Comparison of ENCODE assay signal across 9 cellular contexts in the genomic region with DNA sequence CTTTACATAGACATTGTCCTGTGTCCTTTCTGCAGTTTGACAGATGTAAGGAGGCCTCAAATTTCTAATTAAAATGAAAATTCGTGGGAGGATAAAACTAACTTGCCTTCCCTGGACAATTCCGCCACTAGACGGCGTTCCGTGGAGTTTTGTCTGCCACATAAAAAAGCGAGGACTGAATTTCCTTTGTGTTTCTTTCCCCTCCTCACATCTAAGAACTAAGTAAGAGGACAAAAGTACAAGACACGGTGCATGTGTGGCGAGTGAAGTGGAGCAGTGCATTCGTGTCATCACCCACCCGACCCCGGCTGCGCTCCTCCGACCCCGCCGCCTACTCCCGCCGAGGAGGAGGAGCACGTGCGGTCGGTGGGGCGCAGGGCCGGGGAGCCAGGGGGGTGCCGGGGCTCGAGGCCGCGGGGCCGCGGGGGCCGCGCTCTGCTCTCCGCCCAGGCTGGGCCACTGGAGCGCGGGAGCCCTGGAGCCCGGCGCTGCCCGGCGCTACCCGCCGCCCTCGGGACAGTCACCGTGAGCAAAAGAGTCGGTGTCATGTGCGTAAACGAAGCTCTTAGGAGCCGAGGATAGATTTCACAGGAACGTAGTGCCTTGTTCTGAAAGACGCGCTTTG. TPM values are rescaled to one million over a fixed set of nuclear protein-coding genes. Genes with fewer than 3 reads are reported as not detected.
DNase-seq lines count a peak whose midpoint lies in the region; ATAC-seq, FAIRE-seq and TF ChIP-seq lines count a peak whose summit lies in the region.
"Had no signal": no experiment of that assay in that cellular context is flagged by ENCODE, and none has a peak within 500 bp of the region (broad histone marks: within the 10 kb centered on the region; RNA-seq: fewer than 3 reads in every experiment).

No MANE protein-coding gene starts in this region.

- H3K36me3 ChIP-seq in fibroblast of lung (ENCODE audit: control insufficient read depth, insufficient read depth, low read length) (no peaks in the 10 kb centered on the region), rectal smooth muscle tissue (ENCODE audit: control insufficient read depth, insufficient read depth, low read length) (no peaks in the 10 kb centered on the region)

- H3K4me2 ChIP-seq in fibroblast of lung (ENCODE audit: extremely low read depth, insufficient read depth, low read length) = peak overlapping the region; percentile 65

- H3K79me2 ChIP-seq in fibroblast of lung (ENCODE audit: control insufficient read depth, insufficient read depth, low read length) = no peaks in the 10 kb centered on the region

- H3K27me3 ChIP-seq in fibroblast of lung (ENCODE audit: control insufficient read depth, insufficient read depth, low read length) (peaks cover 62% of the 10 kb centered on the region), rectal smooth muscle tissue (ENCODE audit: control insufficient read depth, insufficient read depth, low read length) (peaks cover 54% of the 10 kb centered on the region)

- H3K27ac ChIP-seq in fibroblast of lung (ENCODE audit: insufficient read depth, low read length) (no peak overlapping the region), rectal smooth muscle tissue (ENCODE audit: low read depth, low read length) (no peak overlapping the region)

- H3K9ac ChIP-seq in fibroblast of lung (ENCODE audit: insufficient read depth, low read length) = no peak overlapping the region
- no peak overlapping the region for H3K9ac ChIP-seq in rectal smooth muscle tissue (ENCODE audit: low read length)

- H3K4me1 ChIP-seq in fibroblast of lung (ENCODE audit: control insufficient read depth, extremely low read depth, insufficient read depth, low read length) (no peaks in the 10 kb centered on the region), rectal smooth muscle tissue (ENCODE audit: control insufficient read depth, insufficient read depth, low read length) (no peaks in the 10 kb centered on the region)

- FAIRE-seq in RCC 7860 (lab: Jason Lieb, UNC) = no peak

- H3K4me3 ChIP-seq in fibroblast of lung (replicated peaks in 1 of 4; ENCODE audit: control extremely low read depth in 1 of 4, insufficient read depth in 1 of 4, low read depth in 3 of 4, low read length in 4 of 4) (peak overlapping the region in 3 of 4 experiments; percentile 12 to 42 (median 41)), rectal smooth muscle tissue (ENCODE audit: low read length) (peak overlapping the region; percentile 28)

- peaks cover 2% of the 10 kb centered on the region for H4K20me1 ChIP-seq in fibroblast of lung (ENCODE audit: control insufficient read depth, extremely low read depth, insufficient read depth, low read length)

- TF ChIP-seq CTCF in GM10266 (IDR thresholded peaks at IDR 0.05; ENCODE audit: control insufficient read depth, insufficient read depth, low read depth, missing control alignments) = peak; percentile 46
- peak; percentile 63 to 86 for TF ChIP-seq CTCF in fibroblast of lung (conservative IDR thresholded peaks at IDR 0.05 in 1 of 2, IDR thresholded peaks at IDR 0.05 in 1 of 2; ENCODE audit: low read depth in 1 of 2, low read length in 2 of 2)

- H2AFZ ChIP-seq in fibroblast of lung (ENCODE audit: low read length) = peak overlapping the region; percentile 8

- H3K9me3 ChIP-seq in fibroblast of lung (ENCODE audit: control insufficient read depth, insufficient read depth, low read depth, low read length) = no peaks in the 10 kb centered on the region

- ATAC-seq in HG02970 (IDR thresholded peaks at IDR 0.05; ENCODE audit: low FRiP score, unreplicated experiment) (no peak), HG03439 (IDR thresholded peaks at IDR 0.05; ENCODE audit: unreplicated experiment) (no peak)

- DNase-seq in GM10266 (ENCODE audit: extremely low spot score) (peak; percentile 58), fibroblast of lung (ENCODE audit: low read depth in 2 of 2) (peak; percentile 21 to 66), Kasumi-1 (lab: John Stamatoyannopoulos, UW) (no peak), RCC 7860 (ENCODE audit: low spot score) (no peak)
- peak; percentile 29 to 39 for DNase-seq in activated CD4-positive, alpha-beta T cell treated with anti-CD3 and anti-CD28 coated beads, Interleukin-2, amount 50 U/mL, for 48 hours
- DNase-seq: NCI-H2227 treated with DMSO at 0.1 percent for 48 hours had no signal

RNA-seq across cellular contexts. Expression of gene TBR1, which starts 10.8 kb away (rescaled TPM):
- total RNA-seq in fibroblast of lung = not detected in 2 replicates
- 0.01 TPM in 1 of 2 replicates, not detected in the other for polyA plus RNA-seq in fibroblast of lung
- not detected in 2 replicates for polyA plus RNA-seq in fibroblast of lung (2012)
- polyA minus RNA-seq in fibroblast of lung (ENCODE audit: low replicate concordance) = not detected in 2 replicates

Comparison
In these comparisons a context has a peak if more than half of its experiments do, and no peak if none do; other contexts are left out.
1. DNase-seq: peak in GM10266 (single experiment), activated CD4-positive, alpha-beta T cell treated with anti-CD3 and anti-CD28 coated beads, Interleukin-2, amount 50 U/mL, for 48 hours (2 of 2) and fibroblast of lung (2 of 2); none in Kasumi-1 (0 of 2) and RCC 7860 (single experiment).